14 cellular contexts compared by ENCODE assay signal in the genomic region with DNA sequence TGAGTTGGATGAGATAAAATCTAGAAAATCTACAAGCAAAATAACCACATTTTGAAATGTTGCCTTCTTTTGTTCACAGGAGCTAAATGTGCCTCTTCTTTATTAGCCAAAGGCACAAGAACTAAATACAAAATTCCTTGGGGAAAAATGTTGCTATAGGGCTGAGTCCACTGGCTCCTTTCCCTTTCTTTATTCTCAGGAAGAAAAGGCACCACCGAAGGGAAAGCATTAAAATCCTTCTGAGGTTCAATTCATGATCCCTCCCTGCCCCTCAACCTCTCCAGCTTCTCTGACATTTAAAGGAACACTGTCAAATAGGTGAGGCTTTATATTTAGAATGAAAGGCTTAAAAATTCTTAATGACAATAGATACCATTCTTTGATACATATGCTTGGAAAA.
DNase-seq lines count a peak whose midpoint lies in the region; ATAC-seq and TF ChIP-seq lines count a peak whose summit lies in the region.
"Had no signal": no experiment of that assay in that cellular context is flagged by ENCODE, and none has a peak within 500 bp of the region (broad histone marks: within the 10 kb centered on the region; RNA-seq: fewer than 3 reads in every experiment).

No MANE protein-coding gene starts in this region.

- peaks cover 29% of the 10 kb centered on the region for H3K9me3 Mint-ChIP-seq in activated CD4-positive, alpha-beta T cell treated with anti-CD3 and anti-CD28 coated beads, Interleukin-2, amount 10 ng/mL, durations not matched to agents 7 days and 5 days
- peaks cover 10% of the 10 kb centered on the region for H3K9me3 Mint-ChIP-seq in progenitor cell of endocrine pancreas (ENCODE audit: low read depth)

- no peaks in the 10 kb centered on the region for H3K36me3 ChIP-seq in Peyer's patch
- H3K36me3 ChIP-seq: SJCRH30 had no signal

- no peak for TF ChIP-seq POLR2A in Peyer's patch (IDR thresholded peaks at IDR 0.05)

- peak overlapping the region; percentile 28 for H3K4me3 Mint-ChIP-seq in activated CD4-positive, alpha-beta T cell treated with anti-CD3 and anti-CD28 coated beads, Interleukin-2, amount 10 ng/mL, durations not matched to agents 7 days and 5 days
- no peak overlapping the region for H3K4me3 Mint-ChIP-seq in progenitor cell of endocrine pancreas (ENCODE audit: low read depth)

- H3K27ac ChIP-seq in cingulate gyrus (ENCODE audit: low read depth, low read length) (peak overlapping the region; percentile 39), Peyer's patch (peak overlapping the region in 1 of 4 donors; percentile 13)
- H3K27ac ChIP-seq: SJCRH30 had no signal

- no peak for TF ChIP-seq CTCF in progenitor cell of endocrine pancreas (IDR thresholded peaks at IDR 0.05; ENCODE audit: unreplicated experiment)
- no peak for TF ChIP-seq CTCF in Peyer's patch (IDR thresholded peaks at IDR 0.05)

- peak overlapping the region; percentile 74 for H3K27ac Mint-ChIP-seq in activated CD4-positive, alpha-beta T cell treated with anti-CD3 and anti-CD28 coated beads, Interleukin-2, amount 10 ng/mL, durations not matched to agents 7 days and 5 days
- peak overlapping the region; percentile 89 for H3K27ac Mint-ChIP-seq in progenitor cell of endocrine pancreas

- DNase-seq in activated CD4-positive, alpha-beta T cell treated with anti-CD3 and anti-CD28 coated beads, Interleukin-2, amount 10 ng/mL, durations not matched to agents 7 days and 5 days: no peak
- DNase-seq in activated CD4-positive, alpha-beta T cell treated with anti-CD3 and anti-CD28 coated beads, Interleukin-2, amount 50 U/mL, for 1 hour: no peak
- DNase-seq in progenitor cell of endocrine pancreas (ENCODE audit: low spot score, unreplicated experiment) (no peak), Peyer's patch (no peak), A172 (ENCODE audit: low spot score) (no peak), foreskin melanocyte (no peak)
- DNase-seq: activated CD4-positive, alpha-beta T cell treated with anti-CD3 and anti-CD28 coated beads for 1 hour; DMS79; effector CD8-positive, alpha-beta T cell; NCI-H1694; SJCRH30 had no signal

- H3K27me3 ChIP-seq in Peyer's patch: no peaks in the 10 kb centered on the region
- H3K27me3 ChIP-seq: SJCRH30 had no signal

- CTCF ChIA-PET in activated CD4-positive, alpha-beta T cell treated with anti-CD3 and anti-CD28 coated beads, Interleukin-2, amount 10 ng/mL, durations not matched to agents 7 days and 5 days (lab: Charles Lee): interaction anchor here (0.7 to 1.8 kb wide), 9 partner anchors 11 to 149 kb away, joined by 3 to 8 read pairs (median 4); a partner anchor contains a TSS

- no peak overlapping the region for H3K4me3 ChIP-seq in Peyer's patch
- H3K4me3 ChIP-seq: SJCRH30 had no signal

- H3K27me3 Mint-ChIP-seq in activated CD4-positive, alpha-beta T cell treated with anti-CD3 and anti-CD28 coated beads, Interleukin-2, amount 10 ng/mL, durations not matched to agents 7 days and 5 days: no peaks in the 10 kb centered on the region
- no peaks in the 10 kb centered on the region for H3K27me3 Mint-ChIP-seq in progenitor cell of endocrine pancreas

- peaks cover 62% of the 10 kb centered on the region for H3K36me3 Mint-ChIP-seq in activated CD4-positive, alpha-beta T cell treated with anti-CD3 and anti-CD28 coated beads, Interleukin-2, amount 10 ng/mL, durations not matched to agents 7 days and 5 days (ENCODE audit: low read depth)
- H3K36me3 Mint-ChIP-seq in progenitor cell of endocrine pancreas (ENCODE audit: insufficient read depth): peaks cover 15% of the 10 kb centered on the region

- peak; percentile 14; the same call in 1 of the 3 replicates for ATAC-seq in SK-N-SH treated with all-trans-retinoic acid at 6 μM for 48 hours
- ATAC-seq: HepG2 had no signal

- POLR2A ChIA-PET in activated CD4-positive, alpha-beta T cell treated with anti-CD3 and anti-CD28 coated beads, Interleukin-2, amount 10 ng/mL, durations not matched to agents 7 days and 5 days (lab: Charles Lee): no interaction called here

- peaks cover 80% of the 10 kb centered on the region for H3K4me1 Mint-ChIP-seq in activated CD4-positive, alpha-beta T cell treated with anti-CD3 and anti-CD28 coated beads, Interleukin-2, amount 10 ng/mL, durations not matched to agents 7 days and 5 days
- peaks cover 56% of the 10 kb centered on the region for H3K4me1 Mint-ChIP-seq in progenitor cell of endocrine pancreas (ENCODE audit: low read depth)

- H3K9me3 ChIP-seq in Peyer's patch: no peaks in the 10 kb centered on the region
- H3K9me3 ChIP-seq: SJCRH30 had no signal

- H3K4me1 ChIP-seq in Peyer's patch: peaks cover 0 to 13% (median 5%) of the 10 kb centered on the region in 4 donors

TF ChIP-seq in SK-N-SH treated with all-trans-retinoic acid at 6 μM for 48 hours, 23 proteins besides CTCF, POLR2A, EP300 and RAD21 (continues in another document):
- TF ChIP-seq ISL1 (CRISPR knock-in tag; IDR thresholded peaks at IDR 0.05): no peak
- no peak for TF ChIP-seq TOX (CRISPR knock-in tag; IDR thresholded peaks at IDR 0.05; ENCODE audit: borderline replicate concordance)
- no peak for TF ChIP-seq ARNTL (CRISPR knock-in tag; IDR thresholded peaks at IDR 0.05; ENCODE audit: borderline replicate concordance, low read depth)
- TF ChIP-seq TCF4 (CRISPR knock-in tag; IDR thresholded peaks at IDR 0.05; ENCODE audit: borderline replicate concordance): no peak
- no peak for TF ChIP-seq PPARA (CRISPR knock-in tag; IDR thresholded peaks at IDR 0.05; ENCODE audit: borderline replicate concordance)
- no peak for TF ChIP-seq GLIS3 (CRISPR knock-in tag; IDR thresholded peaks at IDR 0.05)
- no peak for TF ChIP-seq BACH2 (CRISPR knock-in tag; IDR thresholded peaks at IDR 0.05; ENCODE audit: borderline replicate concordance)
- TF ChIP-seq ZC3H10 (CRISPR knock-in tag; IDR thresholded peaks at IDR 0.05): no peak
- TF ChIP-seq RARB (CRISPR knock-in tag; IDR thresholded peaks at IDR 0.05): no peak
- TF ChIP-seq, protein P1, sequence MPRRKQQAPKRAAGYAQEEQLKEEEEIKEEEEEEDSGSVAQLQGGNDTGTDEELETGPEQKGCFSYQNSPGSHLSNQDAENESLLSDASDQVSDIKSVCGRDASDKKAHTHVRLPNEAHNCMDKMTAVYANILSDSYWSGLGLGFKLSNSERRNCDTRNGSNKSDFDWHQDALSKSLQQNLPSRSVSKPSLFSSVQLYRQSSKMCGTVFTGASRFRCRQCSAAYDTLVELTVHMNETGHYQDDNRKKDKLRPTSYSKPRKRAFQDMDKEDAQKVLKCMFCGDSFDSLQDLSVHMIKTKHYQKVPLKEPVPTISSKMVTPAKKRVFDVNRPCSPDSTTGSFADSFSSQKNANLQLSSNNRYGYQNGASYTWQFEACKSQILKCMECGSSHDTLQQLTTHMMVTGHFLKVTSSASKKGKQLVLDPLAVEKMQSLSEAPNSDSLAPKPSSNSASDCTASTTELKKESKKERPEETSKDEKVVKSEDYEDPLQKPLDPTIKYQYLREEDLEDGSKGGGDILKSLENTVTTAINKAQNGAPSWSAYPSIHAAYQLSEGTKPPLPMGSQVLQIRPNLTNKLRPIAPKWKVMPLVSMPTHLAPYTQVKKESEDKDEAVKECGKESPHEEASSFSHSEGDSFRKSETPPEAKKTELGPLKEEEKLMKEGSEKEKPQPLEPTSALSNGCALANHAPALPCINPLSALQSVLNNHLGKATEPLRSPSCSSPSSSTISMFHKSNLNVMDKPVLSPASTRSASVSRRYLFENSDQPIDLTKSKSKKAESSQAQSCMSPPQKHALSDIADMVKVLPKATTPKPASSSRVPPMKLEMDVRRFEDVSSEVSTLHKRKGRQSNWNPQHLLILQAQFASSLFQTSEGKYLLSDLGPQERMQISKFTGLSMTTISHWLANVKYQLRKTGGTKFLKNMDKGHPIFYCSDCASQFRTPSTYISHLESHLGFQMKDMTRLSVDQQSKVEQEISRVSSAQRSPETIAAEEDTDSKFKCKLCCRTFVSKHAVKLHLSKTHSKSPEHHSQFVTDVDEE (CRISPR knock-in tag; IDR thresholded peaks at IDR 0.05): no peak
- TF ChIP-seq, protein P2, sequence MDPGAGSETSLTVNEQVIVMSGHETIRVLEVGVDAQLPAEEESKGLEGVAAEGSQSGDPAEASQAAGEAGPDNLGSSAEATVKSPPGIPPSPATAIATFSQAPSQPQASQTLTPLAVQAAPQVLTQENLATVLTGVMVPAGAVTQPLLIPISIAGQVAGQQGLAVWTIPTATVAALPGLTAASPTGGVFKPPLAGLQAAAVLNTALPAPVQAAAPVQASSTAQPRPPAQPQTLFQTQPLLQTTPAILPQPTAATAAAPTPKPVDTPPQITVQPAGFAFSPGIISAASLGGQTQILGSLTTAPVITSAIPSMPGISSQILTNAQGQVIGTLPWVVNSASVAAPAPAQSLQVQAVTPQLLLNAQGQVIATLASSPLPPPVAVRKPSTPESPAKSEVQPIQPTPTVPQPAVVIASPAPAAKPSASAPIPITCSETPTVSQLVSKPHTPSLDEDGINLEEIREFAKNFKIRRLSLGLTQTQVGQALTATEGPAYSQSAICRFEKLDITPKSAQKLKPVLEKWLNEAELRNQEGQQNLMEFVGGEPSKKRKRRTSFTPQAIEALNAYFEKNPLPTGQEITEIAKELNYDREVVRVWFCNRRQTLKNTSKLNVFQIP (CRISPR knock-in tag; IDR thresholded peaks at IDR 0.05; ENCODE audit: borderline replicate concordance, low read depth): no peak
- TF ChIP-seq CSDC2 (CRISPR knock-in tag; IDR thresholded peaks at IDR 0.05): no peak
- TF ChIP-seq, protein P3, sequence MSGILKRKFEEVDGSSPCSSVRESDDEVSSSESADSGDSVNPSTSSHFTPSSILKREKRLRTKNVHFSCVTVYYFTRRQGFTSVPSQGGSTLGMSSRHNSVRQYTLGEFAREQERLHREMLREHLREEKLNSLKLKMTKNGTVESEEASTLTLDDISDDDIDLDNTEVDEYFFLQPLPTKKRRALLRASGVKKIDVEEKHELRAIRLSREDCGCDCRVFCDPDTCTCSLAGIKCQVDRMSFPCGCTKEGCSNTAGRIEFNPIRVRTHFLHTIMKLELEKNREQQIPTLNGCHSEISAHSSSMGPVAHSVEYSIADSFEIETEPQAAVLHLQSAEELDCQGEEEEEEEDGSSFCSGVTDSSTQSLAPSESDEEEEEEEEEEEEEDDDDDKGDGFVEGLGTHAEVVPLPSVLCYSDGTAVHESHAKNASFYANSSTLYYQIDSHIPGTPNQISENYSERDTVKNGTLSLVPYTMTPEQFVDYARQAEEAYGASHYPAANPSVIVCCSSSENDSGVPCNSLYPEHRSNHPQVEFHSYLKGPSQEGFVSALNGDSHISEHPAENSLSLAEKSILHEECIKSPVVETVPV (CRISPR knock-in tag; IDR thresholded peaks at IDR 0.05): no peak
- TF ChIP-seq ZNF8 (CRISPR knock-in tag; IDR thresholded peaks at IDR 0.05): no peak
